21 cellular contexts compared by ENCODE assay signal in the genomic region with DNA sequence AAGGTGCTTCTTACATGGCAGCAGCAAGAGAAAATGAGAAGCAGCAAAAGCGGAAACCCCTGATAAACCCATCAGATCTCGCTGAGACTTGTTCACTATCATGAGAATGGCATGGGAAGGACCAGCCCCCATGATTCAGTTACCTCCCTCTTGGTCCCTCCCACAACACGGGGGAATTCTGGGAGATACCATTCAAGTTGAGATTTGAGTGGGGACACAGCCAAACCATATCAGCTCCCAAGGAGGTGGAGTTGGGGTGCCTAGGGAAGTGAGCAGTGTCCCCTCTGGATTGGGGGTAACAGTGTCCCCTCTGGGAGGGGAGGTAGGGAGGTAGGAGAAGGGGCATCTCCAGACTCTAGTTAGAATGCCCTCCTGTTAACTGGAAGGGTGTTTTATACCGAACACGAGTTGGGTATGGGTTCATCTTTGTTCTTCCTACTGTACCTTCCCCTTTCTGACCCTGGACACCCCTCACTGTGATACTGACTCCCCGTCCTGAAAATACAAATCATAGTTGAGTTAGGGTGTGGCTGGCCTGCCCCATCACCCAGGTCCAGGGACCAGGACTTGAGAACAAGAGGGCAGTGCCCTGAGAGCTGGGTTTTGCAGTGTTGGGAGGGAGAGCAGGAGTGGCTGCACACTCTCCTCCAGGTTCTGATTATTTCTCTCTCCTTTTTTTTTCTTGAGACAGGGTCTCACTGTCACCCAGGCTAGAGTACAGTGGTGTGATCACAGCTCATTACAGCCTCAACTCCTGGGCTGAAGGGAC.
DNase-seq lines count a peak whose midpoint lies in the region; ATAC-seq, FAIRE-seq and TF ChIP-seq lines count a peak whose summit lies in the region.
"Had no signal": no experiment of that assay in that cellular context is flagged by ENCODE, and none has a peak within 500 bp of the region (broad histone marks: within the 10 kb centered on the region; RNA-seq: fewer than 3 reads in every experiment).

No MANE protein-coding gene starts in this region.

- no peak for TF ChIP-seq POLR2A in vagina (IDR thresholded peaks at IDR 0.05)
- TF ChIP-seq POLR2A in body of pancreas (IDR thresholded peaks at IDR 0.05): no peak

- DNase-seq in activated CD8-positive, alpha-beta memory T cell treated with anti-CD3 and anti-CD28 coated beads, Interleukin-2, amount 50 U/mL, for 48 hours: peak; percentile 12
- DNase-seq in activated CD8-positive, alpha-beta memory T cell treated with anti-CD3 and anti-CD28 coated beads, Interleukin-2, amount 50 U/mL, for 4 hours: no peak
- no peak for DNase-seq in bronchial epithelial cell (ENCODE audit: low read depth)
- peak; percentile 69 for DNase-seq in mesenteric fat pad (ENCODE audit: low spot score)
- peak; percentile 43 to 65 for DNase-seq in vagina (ENCODE audit: extremely low spot score in 2 of 2)
- DNase-seq in DMS79 (lab: John Stamatoyannopoulos, UW): no peak
- no peak for DNase-seq in body of pancreas
- DNase-seq in medulla oblongata (ENCODE audit: extremely low spot score): no peak
- DNase-seq: Calu3, DND-41, H9, HFFc6, KG1, MM.1S, NCI-H2029, NCI-H446, NCI-H524 treated with DMSO at 0.1 percent for 48 hours, NCI-H774, SJCRH30 had no signal

- H3K36me3 ChIP-seq in bronchial epithelial cell (ENCODE audit: control insufficient read depth, insufficient read depth, low read length) (no peaks in the 10 kb centered on the region), vagina (no peaks in the 10 kb centered on the region), body of pancreas (replicated peaks in 1 of 2; ENCODE audit: insufficient read depth in 1 of 2, low read depth in 2 of 2) (no peaks in the 10 kb centered on the region)
- H3K36me3 ChIP-seq: SJCRH30 had no signal

- H3K27me3 ChIP-seq in bronchial epithelial cell (ENCODE audit: control insufficient read depth, insufficient read depth, low read length): no peaks in the 10 kb centered on the region
- H3K27me3 ChIP-seq in vagina: no peaks in the 10 kb centered on the region
- no peaks in the 10 kb centered on the region for H3K27me3 ChIP-seq in body of pancreas
- H3K27me3 ChIP-seq: SJCRH30 had no signal

- intact Hi-C loops in vagina (cut with DNase I): no loop called here
- intact Hi-C loops in body of pancreas (cut with DNase I): no loop called here

- H3K4me3 ChIP-seq in bronchial epithelial cell (ENCODE audit: low read depth, low read length) (no peak overlapping the region), vagina (no peak overlapping the region), body of pancreas (no peak overlapping the region)
- H3K4me3 ChIP-seq: SJCRH30 had no signal

- ATAC-seq in body of pancreas: no peak

- peaks cover 6% of the 10 kb centered on the region for H3K9me3 ChIP-seq in vagina
- peaks cover 0 to 6% (median 0%) of the 10 kb centered on the region in 3 donors for H3K9me3 ChIP-seq in body of pancreas

- H3K4me1 ChIP-seq in vagina: no peaks in the 10 kb centered on the region
- no peaks in the 10 kb centered on the region for H3K4me1 ChIP-seq in body of pancreas
- H3K4me1 ChIP-seq: SJCRH30 had no signal

- H3K27ac ChIP-seq in vagina (no peak overlapping the region), body of pancreas (no peak overlapping the region)
- H3K27ac ChIP-seq: SJCRH30 had no signal

- no peak for TF ChIP-seq CTCF in bronchial epithelial cell (IDR thresholded peaks at IDR 0.05; ENCODE audit: insufficient read depth, low read length, severe bottlenecking)
- TF ChIP-seq CTCF in vagina (IDR thresholded peaks at IDR 0.05): no peak
- no peak for TF ChIP-seq CTCF in body of pancreas (IDR thresholded peaks at IDR 0.05)

- 71 to 74% methylated on average over 6 of the region's 6 CpGs for WGBS in body of pancreas, 2 donors

- peak; percentile 28 for FAIRE-seq in bronchial epithelial cell (lab: Jason Lieb, UNC)
- FAIRE-seq: GM12892, RCC 7860 had no signal

Comparison
In these comparisons a context has a peak if more than half of its experiments do, and no peak if none do; other contexts are left out.
1. DNase-seq: peak in activated CD8-positive, alpha-beta memory T cell treated with anti-CD3 and anti-CD28 coated beads, Interleukin-2, amount 50 U/mL, for 48 hours (single experiment), mesenteric fat pad (single experiment) and vagina (2 of 2); none in activated CD8-positive, alpha-beta memory T cell treated with anti-CD3 and anti-CD28 coated beads, Interleukin-2, amount 50 U/mL, for 4 hours (single experiment), bronchial epithelial cell (single experiment), DMS79 (single experiment), body of pancreas (0 of 4) and medulla oblongata (single experiment).